8 cellular contexts compared by ENCODE assay signal in genomic region chr5:181205735-181206401, GRCh38. TPM values are rescaled to one million over a fixed set of nuclear protein-coding genes. Genes with fewer than 3 reads are reported as not detected.
A peak's percentile ranks its signal among the peaks of the same experiment; 100 is the strongest.
DNase-seq lines count a peak whose midpoint lies in the region; ATAC-seq lines count a peak whose summit lies in the region.

No MANE protein-coding gene starts in this region.

- no peaks in the 10 kb centered on the region for H3K36me3 ChIP-seq in subcutaneous abdominal adipose tissue (ENCODE audit: control insufficient read depth in 5 of 5, insufficient read depth in 5 of 5, low read length in 5 of 5)

- no peak for ATAC-seq in GM21390 (IDR thresholded peaks at IDR 0.05; ENCODE audit: unreplicated experiment)
- no peak for ATAC-seq in HG03565 (IDR thresholded peaks at IDR 0.05; ENCODE audit: unreplicated experiment)

- peak overlapping the region; percentile 84 to 99 (median 96) for H3K4me3 Mint-ChIP-seq in IgD-negative memory B cell
- H3K4me3 Mint-ChIP-seq in activated naive CD8-positive, alpha-beta T cell treated with anti-CD3 and anti-CD28 coated beads for 36 hours, result peak overlapping the region; percentile 89

- H3K9me3 Mint-ChIP-seq in IgD-negative memory B cell, result peaks cover 0 to 6% (median 5%) of the 10 kb centered on the region in 3 donors
- H3K9me3 Mint-ChIP-seq in activated naive CD8-positive, alpha-beta T cell treated with anti-CD3 and anti-CD28 coated beads for 36 hours, result peaks cover 3% of the 10 kb centered on the region

- H3K27ac ChIP-seq in subcutaneous abdominal adipose tissue (ENCODE audit: low read depth, low read length), result no peak overlapping the region

- H3K4me1 Mint-ChIP-seq in IgD-negative memory B cell, result peaks cover 18 to 31% (median 21%) of the 10 kb centered on the region in 3 donors
- H3K4me1 Mint-ChIP-seq in activated naive CD8-positive, alpha-beta T cell treated with anti-CD3 and anti-CD28 coated beads for 36 hours, result peaks cover 24% of the 10 kb centered on the region

- peak overlapping the region; percentile 99 to 100 (median 99) for H3K27ac Mint-ChIP-seq in IgD-negative memory B cell
- H3K27ac Mint-ChIP-seq in activated naive CD8-positive, alpha-beta T cell treated with anti-CD3 and anti-CD28 coated beads for 36 hours, result peak overlapping the region; percentile 9

- H3K9ac ChIP-seq in subcutaneous abdominal adipose tissue (ENCODE audit: low read length in 5 of 5), result peak overlapping the region in 2 of 5 donors; percentile 35 to 54

- H3K9me3 ChIP-seq in subcutaneous abdominal adipose tissue (ENCODE audit: control insufficient read depth in 5 of 5, low read length in 5 of 5), result peaks cover 0 to 4% (median 0%) of the 10 kb centered on the region in 5 donors

- H3K27me3 Mint-ChIP-seq in IgD-negative memory B cell, result peaks cover 11% of the 10 kb centered on the region
- H3K27me3 Mint-ChIP-seq in activated naive CD8-positive, alpha-beta T cell treated with anti-CD3 and anti-CD28 coated beads for 36 hours, result peaks cover 34% of the 10 kb centered on the region

- no peak for DNase-seq in activated naive CD8-positive, alpha-beta T cell treated with anti-CD3 and anti-CD28 coated beads for 36 hours
- DNase-seq in islet precursor cell, result peak; percentile 61
- no peak for DNase-seq in NK-92 treated with Interleukin-12 subunit alpha and Interleukin-12 subunit beta, amount 100 ng/mL, for 24 hours (lab: John Stamatoyannopoulos, UW)
- DNase-seq in occipital lobe (lab: John Stamatoyannopoulos, UW), result no peak

- peaks cover 3 to 45% (median 35%) of the 10 kb centered on the region in 5 donors for H3K4me1 ChIP-seq in subcutaneous abdominal adipose tissue (ENCODE audit: control insufficient read depth in 5 of 5, insufficient read depth in 5 of 5, low read length in 5 of 5)

- peak overlapping the region; percentile 69 to 83 (median 72) for H3K4me3 ChIP-seq in subcutaneous abdominal adipose tissue (ENCODE audit: low read depth in 1 of 5, low read length in 5 of 5)

- H3K27me3 ChIP-seq in subcutaneous abdominal adipose tissue (ENCODE audit: control insufficient read depth in 5 of 5, insufficient read depth in 4 of 5, low read length in 5 of 5), result no peaks in the 10 kb centered on the region

- no peaks in the 10 kb centered on the region for H3K36me3 Mint-ChIP-seq in IgD-negative memory B cell
- H3K36me3 Mint-ChIP-seq in activated naive CD8-positive, alpha-beta T cell treated with anti-CD3 and anti-CD28 coated beads for 36 hours, result peaks cover 8% of the 10 kb centered on the region

RNA-seq across cellular contexts. Expression of gene TRIM7, which starts 0.9 kb away (rescaled TPM):
- polyA plus RNA-seq in IgD-negative memory B cell, result 0.71 TPM
- under 1 TPM; 0.62 to 0.68 TPM for total RNA-seq in activated naive CD8-positive, alpha-beta T cell treated with anti-CD3 and anti-CD28 coated beads for 36 hours
- 0.78 TPM for total RNA-seq in occipital lobe

RNA-seq across cellular contexts. Expression of gene TRIM41, which starts 17.2 kb away (rescaled TPM):
- polyA plus RNA-seq in IgD-negative memory B cell, result 1.3 TPM
- total RNA-seq in activated naive CD8-positive, alpha-beta T cell treated with anti-CD3 and anti-CD28 coated beads for 36 hours, result 10 to 100 TPM; 34.2 to 37.6 TPM
- 11.9 TPM for total RNA-seq in occipital lobe

RNA-seq across cellular contexts. Expression of gene RACK1, which starts 37.8 kb away (rescaled TPM):
- 2,243 TPM for polyA plus RNA-seq in IgD-negative memory B cell
- 1,000 to 10,000 TPM; 2,517 to 2,594 TPM for total RNA-seq in activated naive CD8-positive, alpha-beta T cell treated with anti-CD3 and anti-CD28 coated beads for 36 hours
- total RNA-seq in occipital lobe, result 2,761 TPM

RNA-seq across cellular contexts. Expression of gene TRIM52, which starts 55.1 kb away (rescaled TPM):
- 31.6 TPM for polyA plus RNA-seq in IgD-negative memory B cell
- total RNA-seq in activated naive CD8-positive, alpha-beta T cell treated with anti-CD3 and anti-CD28 coated beads for 36 hours, result 10 to 100 TPM in 1 of 2 experiments, 1 to 10 TPM in 1; 9.6 to 11.2 TPM
- 10.8 TPM for total RNA-seq in occipital lobe

RNA-seq across cellular contexts. Expression of gene OR2V2, which starts 58.5 kb away (rescaled TPM):
- not detected for polyA plus RNA-seq in IgD-negative memory B cell
- not detected for total RNA-seq in activated naive CD8-positive, alpha-beta T cell treated with anti-CD3 and anti-CD28 coated beads for 36 hours
- not detected for total RNA-seq in occipital lobe
